29 cellular contexts compared by ENCODE assay signal in the genomic region with DNA sequence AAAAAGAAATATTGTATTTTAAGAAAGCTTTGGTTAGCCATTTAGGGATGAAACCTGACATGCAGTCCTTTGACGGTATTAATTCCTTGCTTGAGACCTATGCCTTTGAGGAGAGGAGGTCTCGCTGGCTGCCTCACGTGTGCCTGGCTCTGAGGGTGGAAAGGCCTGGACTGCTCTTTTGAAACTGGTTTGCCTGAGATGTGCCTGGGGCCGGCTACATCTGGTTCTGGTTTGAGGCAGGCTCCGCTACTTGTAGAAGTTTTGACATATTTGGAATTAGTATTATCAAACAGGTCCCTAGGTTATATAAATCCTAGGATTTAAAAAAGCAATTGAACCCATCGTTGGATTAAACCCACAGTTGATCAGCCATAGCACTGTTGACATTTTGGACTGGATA. TPM values are rescaled to one million over a fixed set of nuclear protein-coding genes. Genes with fewer than 3 reads are reported as not detected.
"Had no signal": no experiment of that assay in that cellular context is flagged by ENCODE, and none has a peak within 500 bp of the region (broad histone marks: within the 10 kb centered on the region; RNA-seq: fewer than 3 reads in every experiment).

No MANE protein-coding gene starts in this region.

- ATAC-seq: activated T-cell treated with anti-CD3 and anti-CD28 coated beads, Interleukin-2, amount 50 U/mL, for 72 hours; left ventricle myocardium superior; upper lobe of right lung had no signal

- H3K9me3 Mint-ChIP-seq: activated CD4-positive, alpha-beta memory T cell treated with anti-CD3 and anti-CD28 coated beads, Interleukin-2, amount 10 ng/mL, durations not matched to agents 7 days and 5 days; activated CD4-positive, alpha-beta T cell treated with anti-CD3 and anti-CD28 coated beads, Interleukin-2, amount 10 ng/mL, durations not matched to agents 24 days and 14 days; activated naive CD4-positive, alpha-beta T cell treated with anti-CD3 and anti-CD28 coated beads for 36 hours; activated naive CD8-positive, alpha-beta T cell treated with anti-CD3 and anti-CD28 coated beads, Interleukin-2, amount 10 ng/mL, durations not matched to agents 7 days and 5 days; activated T-cell treated with anti-CD3 and anti-CD28 coated beads, Interleukin-2, amount 50 U/mL, for 72 hours; nephron; T-helper 1 cell treated with Interleukin-12 subunit alpha and Interleukin-12 subunit beta and Interleukin-4 antibody, amounts not matched to agents 30 μg/mL and 1 μg/mL, for 36 hours had no signal

- H3K4me2 ChIP-seq: smooth muscle cell had no signal

- H3K9me3 ChIP-seq: sigmoid colon, thyroid gland, upper lobe of right lung had no signal

- DNase-seq: activated CD4-positive, alpha-beta memory T cell treated with anti-CD3 and anti-CD28 coated beads, Interleukin-2, amount 10 ng/mL, durations not matched to agents 7 days and 5 days; activated CD4-positive, alpha-beta T cell treated with anti-CD3 and anti-CD28 coated beads, Interleukin-2, amount 10 ng/mL, durations not matched to agents 24 days and 14 days; activated CD4-positive, CD25-positive, alpha-beta regulatory T cell; activated effector memory CD4-positive, alpha-beta T cell treated with Interleukin-2 at 50 U/mL for 16 hours; activated naive CD4-positive, alpha-beta T cell treated with anti-CD3 and anti-CD28 coated beads for 36 hours; activated naive CD8-positive, alpha-beta T cell treated with anti-CD3 and anti-CD28 coated beads, Interleukin-2, amount 10 ng/mL, durations not matched to agents 7 days and 5 days; activated T-cell treated with anti-CD3 and anti-CD28 coated beads, Interleukin-2, amount 50 U/mL, for 72 hours; amygdala; cerebellar nuclear complex; cortex of kidney; foreskin melanocyte; glutamatergic neuron; hippocampal formation; left ventricle myocardium superior; mammary epithelial cell; occipital lobe; posterior cingulate gyrus; sigmoid colon; stimulated activated CD4-positive, alpha-beta T cell treated with anti-CD3 and anti-CD28 coated beads, Interleukin-15, amount 100 ng/mL, for 24 hours; stimulated activated CD4-positive, alpha-beta T cell treated with anti-CD3 and anti-CD28 coated beads, Interleukin-2, amount 100 ng/mL, for 48 hours; stimulated activated CD8-positive, alpha-beta memory T cell treated with anti-CD3 and anti-CD28 coated beads, Interleukin-4, amount 100 ng/mL, for 48 hours; stimulated activated naive CD4-positive, alpha-beta T cell; T1000; thyroid gland; upper lobe of right lung had no signal

- H3K4me3 ChIP-seq: sigmoid colon, smooth muscle cell, thyroid gland, upper lobe of right lung had no signal

- H3K27me3 ChIP-seq: sigmoid colon, thyroid gland, upper lobe of right lung had no signal

- H3K27me3 Mint-ChIP-seq: activated CD4-positive, alpha-beta memory T cell treated with anti-CD3 and anti-CD28 coated beads, Interleukin-2, amount 10 ng/mL, durations not matched to agents 7 days and 5 days; activated CD4-positive, alpha-beta T cell treated with anti-CD3 and anti-CD28 coated beads, Interleukin-2, amount 10 ng/mL, durations not matched to agents 24 days and 14 days; activated naive CD8-positive, alpha-beta T cell treated with anti-CD3 and anti-CD28 coated beads, Interleukin-2, amount 10 ng/mL, durations not matched to agents 7 days and 5 days had no signal

- H3K27ac Mint-ChIP-seq: activated CD4-positive, alpha-beta memory T cell treated with anti-CD3 and anti-CD28 coated beads, Interleukin-2, amount 10 ng/mL, durations not matched to agents 7 days and 5 days; activated CD4-positive, alpha-beta T cell treated with anti-CD3 and anti-CD28 coated beads, Interleukin-2, amount 10 ng/mL, durations not matched to agents 24 days and 14 days; activated naive CD4-positive, alpha-beta T cell treated with anti-CD3 and anti-CD28 coated beads for 36 hours; activated naive CD8-positive, alpha-beta T cell treated with anti-CD3 and anti-CD28 coated beads, Interleukin-2, amount 10 ng/mL, durations not matched to agents 7 days and 5 days; activated T-cell treated with anti-CD3 and anti-CD28 coated beads, Interleukin-2, amount 50 U/mL, for 72 hours; nephron; T-helper 1 cell treated with Interleukin-12 subunit alpha and Interleukin-12 subunit beta and Interleukin-4 antibody, amounts not matched to agents 30 μg/mL and 1 μg/mL, for 36 hours had no signal

- H3K4me3 Mint-ChIP-seq: activated CD4-positive, alpha-beta memory T cell treated with anti-CD3 and anti-CD28 coated beads, Interleukin-2, amount 10 ng/mL, durations not matched to agents 7 days and 5 days; activated CD4-positive, alpha-beta T cell treated with anti-CD3 and anti-CD28 coated beads, Interleukin-2, amount 10 ng/mL, durations not matched to agents 24 days and 14 days; activated naive CD4-positive, alpha-beta T cell treated with anti-CD3 and anti-CD28 coated beads for 36 hours; activated naive CD8-positive, alpha-beta T cell treated with anti-CD3 and anti-CD28 coated beads, Interleukin-2, amount 10 ng/mL, durations not matched to agents 7 days and 5 days; activated T-cell treated with anti-CD3 and anti-CD28 coated beads, Interleukin-2, amount 50 U/mL, for 72 hours; nephron; T-helper 1 cell treated with Interleukin-12 subunit alpha and Interleukin-12 subunit beta and Interleukin-4 antibody, amounts not matched to agents 30 μg/mL and 1 μg/mL, for 36 hours had no signal

- H3K27ac ChIP-seq: epithelial cell of prostate, thyroid gland, upper lobe of right lung had no signal

RNA-seq across cellular contexts. Expression of a gene that starts 8.0 kb away (rescaled TPM):
- total RNA-seq: occipital lobe had no signal

RNA-seq across cellular contexts. Expression of a gene that starts 17.0 kb away (rescaled TPM):
- total RNA-seq: activated naive CD4-positive, alpha-beta T cell treated with anti-CD3 and anti-CD28 coated beads for 36 hours had no signal

RNA-seq across cellular contexts. Expression of a gene that starts 33.3 kb away (rescaled TPM):
- total RNA-seq: activated CD4-positive, alpha-beta memory T cell treated with anti-CD3 and anti-CD28 coated beads, Interleukin-2, amount 10 ng/mL, durations not matched to agents 7 days and 5 days had no signal
